In the genomic region with DNA sequence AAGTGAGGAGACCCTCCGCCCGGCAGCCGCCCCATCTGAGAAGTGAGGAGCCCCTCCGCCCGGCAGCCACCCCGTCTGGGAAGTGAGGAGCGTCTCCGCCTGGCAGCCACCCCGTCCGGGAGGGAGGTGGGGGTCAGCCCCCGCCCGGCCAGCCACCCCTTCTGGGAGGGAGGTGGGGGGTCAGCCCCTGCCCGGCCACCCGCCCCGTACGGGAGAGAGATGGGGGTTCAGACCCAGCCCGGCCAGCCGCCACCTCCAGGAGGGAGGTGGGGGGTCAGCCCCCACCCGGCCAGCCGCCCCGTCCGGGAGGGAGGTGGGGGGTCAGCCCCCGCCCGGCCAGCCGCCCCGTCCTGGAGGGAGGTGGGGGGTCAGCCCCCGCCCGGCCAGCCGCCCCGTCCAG, we compare ENCODE assay signal across 2 cellular contexts. TPM values are rescaled to one million over a fixed set of nuclear protein-coding genes. Genes with fewer than 3 reads are reported as not detected.
"Had no signal": no experiment of that assay in that cellular context is flagged by ENCODE, and none has a peak within 500 bp of the region (broad histone marks: within the 10 kb centered on the region; RNA-seq: fewer than 3 reads in every experiment).

No MANE protein-coding gene starts in this region.

RNA-seq across cellular contexts. Expression of gene ZNF695, which starts 24.4 kb away (rescaled TPM):
- total RNA-seq: Right ventricle myocardium inferior, Right ventricle myocardium superior had no signal
